Comparison of ENCODE assay signal across 21 cellular contexts in the genomic region with DNA sequence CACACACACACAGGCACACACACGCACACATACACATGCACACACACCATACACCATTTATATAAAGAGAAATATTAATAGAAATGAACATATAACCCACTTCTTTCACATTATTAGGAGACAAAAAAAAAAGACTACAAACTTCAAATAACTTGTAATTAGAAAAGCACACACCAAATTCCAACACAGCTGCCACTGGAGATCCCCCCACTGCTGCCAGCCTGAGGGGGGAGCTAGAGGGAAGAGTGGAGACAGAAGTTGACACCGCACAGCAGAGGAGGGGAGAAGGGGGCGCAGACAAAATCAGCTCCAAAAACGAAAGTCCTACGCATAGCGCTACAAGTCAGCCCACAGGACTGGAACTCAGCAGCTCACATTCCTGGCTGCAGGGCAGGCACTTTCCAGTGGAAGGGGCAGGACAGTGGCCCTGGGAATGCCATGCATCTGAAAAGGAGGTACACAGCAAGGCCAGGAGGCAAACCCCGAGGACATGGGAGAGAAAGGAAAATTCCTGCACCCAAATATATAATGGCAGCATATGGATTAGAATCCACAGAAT. TPM values are rescaled to one million over a fixed set of nuclear protein-coding genes. Genes with fewer than 3 reads are reported as not detected.
A peak's percentile ranks its signal among the peaks of the same experiment; 100 is the strongest.
DNase-seq lines count a peak whose midpoint lies in the region; ATAC-seq and TF ChIP-seq lines count a peak whose summit lies in the region.
"Had no signal": no experiment of that assay in that cellular context is flagged by ENCODE, and none has a peak within 500 bp of the region (broad histone marks: within the 10 kb centered on the region; RNA-seq: fewer than 3 reads in every experiment).

No MANE protein-coding gene starts in this region.

- no peaks in the 10 kb centered on the region for H3K9me2 ChIP-seq in HCT116 (ENCODE audit: insufficient read depth)
- no peaks in the 10 kb centered on the region for H3K9me2 ChIP-seq in SU-DHL-6 (replicated peaks; ENCODE audit: insufficient read depth, low read length)

- RAD21 ChIA-PET in HCT116 (lab: Charles Lee; ENCODE audit: low non-redundant PET in 1 of 2, low total read pairs in 2 of 2, uncharacterized antibody in 2 of 2, unreplicated experiment in 2 of 2) = no interaction called here

- no peaks in the 10 kb centered on the region for H3K27me3 ChIP-seq in A673 (replicated peaks; ENCODE audit: insufficient read depth, low read depth, low read length, poor library complexity)
- no peaks in the 10 kb centered on the region for H3K27me3 ChIP-seq in HCT116 (ENCODE audit: insufficient read depth, low read length)
- H3K27me3 ChIP-seq in SU-DHL-6 (ENCODE audit: low read length) = no peaks in the 10 kb centered on the region
- no peaks in the 10 kb centered on the region for H3K27me3 ChIP-seq in ascending aorta
- H3K27me3 ChIP-seq: dorsolateral prefrontal cortex, foreskin keratinocyte had no signal

- H3F3A ChIP-seq in SU-DHL-6 (ENCODE audit: insufficient read depth) = no peaks in the 10 kb centered on the region

- H3K9me3 ChIP-seq in A673 (ENCODE audit: low read depth, low read length, poor library complexity, severe bottlenecking) (no peaks in the 10 kb centered on the region), HCT116 (ENCODE audit: control insufficient read depth in 1 of 2, insufficient read depth in 1 of 2, low read depth in 1 of 2, low read length in 2 of 2) (no peaks in the 10 kb centered on the region), SU-DHL-6 (ENCODE audit: insufficient read depth, low read length) (no peaks in the 10 kb centered on the region), ascending aorta (no peaks in the 10 kb centered on the region)

- peaks cover 38% of the 10 kb centered on the region for H3K36me3 ChIP-seq in A673 (ENCODE audit: insufficient read depth, low read length, poor library complexity, severe bottlenecking)
- peaks cover 48 to 59% of the 10 kb centered on the region in 2 experiments; a peak in 3 of 4 replicates for H3K36me3 ChIP-seq in HCT116 (ENCODE audit: control insufficient read depth in 1 of 2, insufficient read depth in 2 of 2, low read length in 2 of 2)
- H3K36me3 ChIP-seq in SU-DHL-6 (ENCODE audit: low read length) = peaks cover 46% of the 10 kb centered on the region; the same call in 1 of the 2 replicates
- H3K36me3 ChIP-seq in ascending aorta = peaks cover 61 to 80% of the 10 kb centered on the region in 2 donors

- no peak overlapping the region for H3K27ac ChIP-seq in A673 (ENCODE audit: low read depth, low read length, poor library complexity, severe bottlenecking)
- H3K27ac ChIP-seq in HCT116 (ENCODE audit: low read depth, low read length) = no peak overlapping the region
- no peak overlapping the region for H3K27ac ChIP-seq in SU-DHL-6 (ENCODE audit: low read depth, low read length)
- H3K27ac ChIP-seq in ascending aorta = no peak overlapping the region
- H3K27ac ChIP-seq: C4-2B, dorsolateral prefrontal cortex, foreskin keratinocyte had no signal

- H3K4me1 ChIP-seq in A673 (ENCODE audit: insufficient read depth, low read length, poor library complexity, severe bottlenecking) = no peaks in the 10 kb centered on the region
- no peaks in the 10 kb centered on the region for H3K4me1 ChIP-seq in HCT116 (ENCODE audit: control insufficient read depth in 1 of 2, insufficient read depth in 2 of 2, low read length in 2 of 2)
- no peaks in the 10 kb centered on the region for H3K4me1 ChIP-seq in ascending aorta
- H3K4me1 ChIP-seq: foreskin keratinocyte had no signal

- BruUV-seq in A673 (replicated peaks; lab: Mats Ljungman, UMichigan) (no TSS peak), HCT116 (replicated peaks; lab: Mats Ljungman, UMichigan) (no TSS peak)

- TF ChIP-seq POLR2A in HCT116 (IDR thresholded peaks at IDR 0.05; ENCODE audit: borderline replicate concordance, extremely low read depth, insufficient read depth, insufficient read length) = no peak

- H3K4me3 ChIP-seq in A673 (ENCODE audit: low read depth, low read length, poor library complexity, severe bottlenecking) (no peak overlapping the region), HCT116 (replicated peaks in 1 of 2; ENCODE audit: low read depth in 1 of 2, low read length in 2 of 2) (no peak overlapping the region), SU-DHL-6 (ENCODE audit: insufficient read depth, low read length, poor library complexity, severe bottlenecking) (no peak overlapping the region), epithelial cell of proximal tubule (ENCODE audit: low read depth, low read length) (no peak overlapping the region), ascending aorta (no peak overlapping the region)
- H3K4me3 ChIP-seq: dorsolateral prefrontal cortex had no signal

- DNase-seq in A673 (ENCODE audit: low spot score) (no peak), HCT116 (ENCODE audit: low read depth, low spot score) (no peak), epithelial cell of proximal tubule (ENCODE audit: low read depth) (no peak), T-helper 9 cell (no peak), DMS53 (lab: John Stamatoyannopoulos, UW) (no peak), ascending aorta (ENCODE audit: low spot score in 2 of 2) (no peak), NCI-H1436 treated with DMSO at 0.1 percent for 48 hours (lab: John Stamatoyannopoulos, UW) (no peak)
- DNase-seq: activated gamma-delta T cell, activated T-cell treated with anti-CD3 and anti-CD28 coated beads for 4 hours, caudate nucleus, dorsolateral prefrontal cortex, foreskin keratinocyte, H7, NCI-H2029, NCI-H2227 treated with DMSO at 0.1 percent for 48 hours, NCI-H774, SHP77 treated with DMSO at 0.1 percent for 48 hours, substantia nigra, T-helper 1 cell had no signal

- TF ChIP-seq CTCF in A673 (conservative IDR thresholded peaks at IDR 0.05; ENCODE audit: low read depth, low read length) (peak; percentile 20; the same call in 1 of the 2 replicates), HCT116 (IDR thresholded peaks at IDR 0.05 in 2 of 3, conservative IDR thresholded peaks at IDR 0.05 in 1 of 3; ENCODE audit: borderline replicate concordance in 1 of 3, insufficient read depth in 1 of 3, low read depth in 2 of 3, low read length in 2 of 3) (peak in 2 of 3 experiments; percentile 28 to 34; a peak in 1 of 6 replicates), SU-DHL-6 (IDR thresholded peaks at IDR 0.05; ENCODE audit: insufficient read depth, low read length, poor library complexity, severe bottlenecking) (peak; percentile 10), epithelial cell of proximal tubule (conservative IDR thresholded peaks at IDR 0.05; ENCODE audit: low read depth, low read length) (peak; percentile 4), ascending aorta (IDR thresholded peaks at IDR 0.05) (no peak)

- no peak overlapping the region for H3K4me2 ChIP-seq in HCT116 (ENCODE audit: low read length)
- H3K4me2 ChIP-seq in SU-DHL-6 (ENCODE audit: low read depth, low read length, poor library complexity, severe bottlenecking) = no peak overlapping the region

- H2AFZ ChIP-seq in HCT116 (ENCODE audit: low read depth, low read length, poor library complexity, severe bottlenecking) (no peak overlapping the region), SU-DHL-6 (ENCODE audit: low read depth, low read length, severe bottlenecking) (no peak overlapping the region)

- H4K20me1 ChIP-seq in HCT116 (ENCODE audit: insufficient read depth) (no peaks in the 10 kb centered on the region), SU-DHL-6 (ENCODE audit: low read depth, low read length) (no peaks in the 10 kb centered on the region)

- ATAC-seq in HCT116 = peak; percentile 40
- ATAC-seq: foreskin keratinocyte had no signal

- H3K79me2 ChIP-seq in HCT116 (ENCODE audit: insufficient read depth, low read length) (no peaks in the 10 kb centered on the region), SU-DHL-6 (ENCODE audit: insufficient read depth, low read length) (no peaks in the 10 kb centered on the region)

- CTCF ChIA-PET in A673 (lab: Charles Lee) (no interaction called here), HCT116 (lab: Charles Lee) (interaction anchor here (1.0 kb wide), 1 partner anchor 9 kb away, joined by 3 read pairs; no protein-coding TSS in a partner anchor)

- no peak for TF ChIP-seq RAD21 in HCT116 (IDR thresholded peaks at IDR 0.05; ENCODE audit: low read depth)

- H3K9ac ChIP-seq in HCT116 (ENCODE audit: low read length) (no peak overlapping the region), SU-DHL-6 (ENCODE audit: low read length) (no peak overlapping the region)

- POLR2A ChIA-PET in A673 (lab: Charles Lee; ENCODE audit: low non-redundant PET) (no interaction called here), HCT116 (lab: Charles Lee) (no interaction called here)

- intact Hi-C loops in A673 (cut with micrococcal nuclease; ENCODE audit: unreplicated experiment) = no loop called here
- intact Hi-C loops in HCT116 (cut with micrococcal nuclease) = no loop called here
- intact Hi-C loops in ascending aorta (cut with DNase I) = no loop called here

TF ChIP-seq in HCT116, 20 proteins besides CTCF, POLR2A, EP300 and RAD21 (continues in another document):
- TF ChIP-seq EGR1 (IDR thresholded peaks at IDR 0.05; ENCODE audit: low read depth) (no peak), EZH2phosphoT487 (IDR thresholded peaks at IDR 0.05; ENCODE audit: borderline replicate concordance) (no peak), ZNF274 (IDR thresholded peaks at IDR 0.05; ENCODE audit: low read depth, low read length) (no peak), TCF7L2 (IDR thresholded peaks at IDR 0.05; ENCODE audit: borderline replicate concordance, extremely low read depth, insufficient read depth, insufficient read length) (no peak)

RNA-seq across cellular contexts. Expression of gene LGALS8, which starts 36.5 kb away (rescaled TPM):
- 34.4 and 35.3 TPM in 2 replicates for total RNA-seq in A673 (2021)
- 30.7 TPM for total RNA-seq in HCT116 (2021; ENCODE audit: unreplicated experiment)
- 20.8 and 31.3 TPM in 2 replicates for polyA plus RNA-seq in HCT116 (2012)
- total RNA-seq in epithelial cell of proximal tubule = 30.3 and 47.3 TPM in 2 replicates
- total RNA-seq in ascending aorta = 45.8 TPM

RNA-seq across cellular contexts. Expression of gene HEATR1, which starts 44.0 kb away (rescaled TPM):
- total RNA-seq in A673 (2021) (47.7 and 59.7 TPM in 2 replicates), HCT116 (2021; ENCODE audit: unreplicated experiment) (68.3 TPM), epithelial cell of proximal tubule (29.9 and 34.9 TPM in 2 replicates), ascending aorta (14.2 TPM)
- 10.4 and 13.8 TPM in 2 replicates for polyA plus RNA-seq in HCT116 (2012)

Comparison
In these comparisons a context has a peak if more than half of its experiments do, and no peak if none do; other contexts are left out.
1. CTCF ChIP-seq: peak in A673 (single experiment), HCT116 (2 of 3), SU-DHL-6 (single experiment) and epithelial cell of proximal tubule (single experiment); none in ascending aorta (0 of 3).